In the genomic region with DNA sequence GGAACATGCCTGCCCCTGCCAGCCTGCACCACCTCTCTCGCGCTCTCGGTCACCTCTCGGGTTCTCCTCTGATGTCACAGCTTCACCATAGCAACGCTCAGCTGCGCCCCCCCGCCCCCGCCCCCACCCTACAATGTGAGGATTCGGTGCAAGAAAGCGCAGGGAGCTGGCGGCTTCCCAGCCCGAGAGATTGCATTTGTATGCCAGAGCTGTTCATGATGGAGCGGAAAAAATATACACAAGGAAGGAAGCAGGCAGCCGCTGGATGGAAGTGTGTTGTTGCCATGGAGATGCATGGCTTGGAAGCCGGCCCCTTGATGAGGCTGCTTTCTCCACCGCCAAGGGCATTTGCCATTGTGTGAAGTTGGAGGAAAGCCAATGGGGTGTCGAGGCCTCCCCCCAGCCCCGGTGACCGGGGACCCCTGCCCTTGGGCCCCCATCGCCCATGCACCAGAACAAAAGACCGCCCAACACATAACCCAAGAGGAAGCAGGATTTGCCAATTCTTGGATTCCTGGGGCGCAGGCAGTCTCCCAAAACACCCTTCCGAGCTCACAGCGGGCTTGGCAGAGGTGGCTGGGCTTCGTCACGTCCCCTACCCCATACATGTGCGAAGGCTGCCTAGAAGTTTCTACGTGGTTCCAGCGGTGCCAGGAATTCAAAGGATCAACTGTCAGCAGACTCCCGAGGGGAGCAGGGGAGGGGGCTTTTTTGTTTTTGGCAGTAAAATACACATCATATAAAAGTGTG, we compare ENCODE assay signal across 13 cellular contexts.
DNase-seq lines count a peak whose midpoint lies in the region; ATAC-seq and TF ChIP-seq lines count a peak whose summit lies in the region.
"Had no signal": no experiment of that assay in that cellular context is flagged by ENCODE, and none has a peak within 500 bp of the region (broad histone marks: within the 10 kb centered on the region; RNA-seq: fewer than 3 reads in every experiment).

No MANE protein-coding gene starts in this region.

- H3K27ac ChIP-seq in body of pancreas (no peak overlapping the region), right cardiac atrium (ENCODE audit: low read length) (peak overlapping the region; percentile 23), parathyroid adenoma (peak overlapping the region; percentile 41)
- no peak overlapping the region for H3K27ac ChIP-seq in CD4-positive, alpha-beta memory T cell (ENCODE audit: low read depth, low read length)
- H3K27ac ChIP-seq: colonic mucosa, PC-9 had no signal

- no peaks in the 10 kb centered on the region for H3K79me2 ChIP-seq in parathyroid adenoma

- CTCF ChIA-PET in Calu3 (lab: Charles Lee): interaction anchor here (0.6 to 1.5 kb wide), 13 partner anchors 11 to 493 kb away, joined by 3 to 11 read pairs (median 4); no protein-coding TSS in a partner anchor
- CTCF ChIA-PET in CD4-positive, alpha-beta memory T cell (lab: Charles Lee; ENCODE audit: partially characterized antibody): interaction anchor here (0.6 to 5.4 kb wide), 17 partner anchors 14 to 330 kb away, joined by 3 to 34 read pairs (median 5); no protein-coding TSS in a partner anchor

- no peaks in the 10 kb centered on the region for H3K27me3 Mint-ChIP-seq in Calu3 (ENCODE audit: unreplicated experiment)
- no peaks in the 10 kb centered on the region for H3K27me3 Mint-ChIP-seq in CD4-positive, alpha-beta memory T cell

- TF ChIP-seq CTCF in Calu3 (IDR thresholded peaks at IDR 0.05; ENCODE audit: unreplicated experiment) (no peak), body of pancreas (IDR thresholded peaks at IDR 0.05) (no peak), parathyroid adenoma (IDR thresholded peaks at IDR 0.05) (no peak)

- H3K9ac ChIP-seq in parathyroid adenoma: no peak overlapping the region

- POLR2A ChIA-PET in CD4-positive, alpha-beta memory T cell (lab: Charles Lee; ENCODE audit: partially characterized antibody): interaction anchor here (1.1 to 1.3 kb wide), 2 partner anchors 11 to 32 kb away, joined by 4 read pairs; no protein-coding TSS in a partner anchor

- ATAC-seq in body of pancreas (peak; percentile 29), right cardiac atrium (peak; percentile 17 to 50), HG02938 (IDR thresholded peaks at IDR 0.05; ENCODE audit: unreplicated experiment) (no peak)

- H3K4me3 ChIP-seq in body of pancreas: no peak overlapping the region
- H3K4me3 ChIP-seq in right cardiac atrium (ENCODE audit: low read length): no peak overlapping the region
- no peak overlapping the region for H3K4me3 ChIP-seq in parathyroid adenoma (ENCODE audit: low read depth, low read length)
- no peak overlapping the region for H3K4me3 ChIP-seq in MG63
- no peak overlapping the region for H3K4me3 ChIP-seq in CD4-positive, alpha-beta memory T cell (ENCODE audit: low read length in 2 of 2)
- H3K4me3 ChIP-seq: colonic mucosa, GM12878, PC-9 had no signal

- TF ChIP-seq POLR2A in body of pancreas (IDR thresholded peaks at IDR 0.05): no peak

- DNase-seq in Calu3 (no peak), body of pancreas (peak in 3 of 4 donors; percentile 33 to 47 (median 36)), right cardiac atrium (peak in 2 of 3 donors; percentile 55 to 81), MG63 (no peak), NCI-H1436 (lab: John Stamatoyannopoulos, UW) (no peak)
- no peak for DNase-seq in CD4-positive, alpha-beta memory T cell
- DNase-seq: glutamatergic neuron, NCI-H446 had no signal

- intact Hi-C loops in Calu3 (cut with micrococcal nuclease; ENCODE audit: unreplicated experiment) (loop anchor here (1.0 kb wide), 2 partner anchors 75 to 332 kb away; no protein-coding TSS in a partner anchor), body of pancreas (cut with DNase I) (no loop called here), right cardiac atrium (cut with DNase I) (no loop called here)
- intact Hi-C loops in CD4-positive, alpha-beta memory T cell (cut with micrococcal nuclease): loop anchor here (1.0 to 2.0 kb wide), 3 partner anchors 25 to 295 kb away; no protein-coding TSS in a partner anchor

- no peaks in the 10 kb centered on the region for H3K9me3 Mint-ChIP-seq in Calu3 (ENCODE audit: low read depth, unreplicated experiment)
- H3K9me3 Mint-ChIP-seq in CD4-positive, alpha-beta memory T cell: no peaks in the 10 kb centered on the region

- no peaks in the 10 kb centered on the region for H3K4me1 ChIP-seq in body of pancreas
- H3K4me1 ChIP-seq in right cardiac atrium (ENCODE audit: control insufficient read depth, insufficient read depth, low read length): peaks cover 3% of the 10 kb centered on the region
- no peaks in the 10 kb centered on the region for H3K4me1 ChIP-seq in parathyroid adenoma
- no peaks in the 10 kb centered on the region for H3K4me1 ChIP-seq in CD4-positive, alpha-beta memory T cell (ENCODE audit: insufficient read depth, low read length)
- H3K4me1 ChIP-seq: colonic mucosa had no signal

- no peak overlapping the region for H3K4me2 ChIP-seq in parathyroid adenoma (ENCODE audit: low read length)
- H3K4me2 ChIP-seq: PC-9 had no signal

- H3K9me3 ChIP-seq in body of pancreas: no peaks in the 10 kb centered on the region
- H3K9me3 ChIP-seq in right cardiac atrium (ENCODE audit: control insufficient read depth, low read length): no peaks in the 10 kb centered on the region
- no peaks in the 10 kb centered on the region for H3K9me3 ChIP-seq in parathyroid adenoma (ENCODE audit: control insufficient read depth, low read length)
- no peaks in the 10 kb centered on the region for H3K9me3 ChIP-seq in MG63
- no peaks in the 10 kb centered on the region for H3K9me3 ChIP-seq in CD4-positive, alpha-beta memory T cell (ENCODE audit: control insufficient read depth in 1 of 2, low read length in 2 of 2)
- H3K9me3 ChIP-seq: colonic mucosa had no signal

- WGBS in body of pancreas, 2 donors: 88 to 92% methylated on average over 24 to 29 of the region's 30 CpGs
- 65% methylated on average over 30 of the region's 30 CpGs for WGBS in right cardiac atrium

- peaks cover 37% of the 10 kb centered on the region for H3K36me3 Mint-ChIP-seq in Calu3 (ENCODE audit: insufficient read depth, unreplicated experiment)
- peaks cover 38 to 63% of the 10 kb centered on the region in 2 donors for H3K36me3 Mint-ChIP-seq in CD4-positive, alpha-beta memory T cell

- no peaks in the 10 kb centered on the region for H3K27me3 ChIP-seq in body of pancreas
- no peaks in the 10 kb centered on the region for H3K27me3 ChIP-seq in right cardiac atrium (ENCODE audit: control insufficient read depth, insufficient read depth)
- H3K27me3 ChIP-seq in parathyroid adenoma (ENCODE audit: control insufficient read depth, insufficient read depth, low read length): no peaks in the 10 kb centered on the region
- H3K27me3 ChIP-seq in MG63: no peaks in the 10 kb centered on the region
- H3K27me3 ChIP-seq in CD4-positive, alpha-beta memory T cell (ENCODE audit: insufficient read depth, low read length): no peaks in the 10 kb centered on the region
- H3K27me3 ChIP-seq: colonic mucosa had no signal

- H3K4me1 Mint-ChIP-seq in Calu3 (ENCODE audit: low read depth, unreplicated experiment): no peaks in the 10 kb centered on the region
- peaks cover 0 to 11% (median 6%) of the 10 kb centered on the region in 4 donors for H3K4me1 Mint-ChIP-seq in CD4-positive, alpha-beta memory T cell

- no peak overlapping the region for H3K4me3 Mint-ChIP-seq in Calu3 (ENCODE audit: low read depth, unreplicated experiment)
- no peak overlapping the region for H3K4me3 Mint-ChIP-seq in CD4-positive, alpha-beta memory T cell

- BruUV-seq in Calu3 (replicated peaks; lab: Mats Ljungman, UMichigan): no TSS peak

- H3K27ac Mint-ChIP-seq in Calu3 (ENCODE audit: unreplicated experiment): peak overlapping the region; percentile 22
- H3K27ac Mint-ChIP-seq in CD4-positive, alpha-beta memory T cell: peak overlapping the region in 2 of 7 donors; percentile 3 to 48

- H2AFZ ChIP-seq in parathyroid adenoma: no peak overlapping the region
- H2AFZ ChIP-seq: PC-9 had no signal

- H3K36me3 ChIP-seq in body of pancreas (replicated peaks in 1 of 2; ENCODE audit: insufficient read depth in 1 of 2, low read depth in 2 of 2) (peaks cover 0 to 15% of the 10 kb centered on the region in 2 donors), parathyroid adenoma (ENCODE audit: control insufficient read depth, insufficient read depth, low read length) (no peaks in the 10 kb centered on the region), MG63 (peaks cover 17% of the 10 kb centered on the region)
- H3K36me3 ChIP-seq in CD4-positive, alpha-beta memory T cell (ENCODE audit: insufficient read depth, low read length): peaks cover 27% of the 10 kb centered on the region

Comparison
In these comparisons a context has a peak if more than half of its experiments do, and no peak if none do; other contexts are left out.
1. DNase-seq: peak in body of pancreas (3 of 4) and right cardiac atrium (2 of 3); none in Calu3 (single experiment), MG63 (single experiment), CD4-positive, alpha-beta memory T cell (0 of 5) and NCI-H1436 (single experiment).
2. H3K27ac ChIP-seq: peak in right cardiac atrium (single experiment) and parathyroid adenoma (single experiment); none in body of pancreas (0 of 4) and CD4-positive, alpha-beta memory T cell (single experiment).
3. intact Hi-C loops: an anchor here in Calu3 (1.0 kb wide) and CD4-positive, alpha-beta memory T cell (1.0 to 2.0 kb wide); none called in body of pancreas and right cardiac atrium.